In genomic region chr6:3258720-3259490, GRCh38 we compare ENCODE assay signal across 1 cellular context.
A peak's percentile ranks its signal among the peaks of the same experiment; 100 is the strongest.
TF ChIP-seq lines count a peak whose summit lies in the region.

TSS of gene PSMG4 (plus strand) at chr6:3258947. CDS start at chr6:3259023, 76 bp downstream.

TF ChIP-seq in K562, 482 proteins besides CTCF, POLR2A, EP300 and RAD21 (continued from another document and continues in another):
- peak; percentile 40; the same call in 1 of the 2 replicates for TF ChIP-seq GMEB1 (CRISPR knock-in tag; IDR thresholded peaks at IDR 0.05)
- TF ChIP-seq, protein P1, sequence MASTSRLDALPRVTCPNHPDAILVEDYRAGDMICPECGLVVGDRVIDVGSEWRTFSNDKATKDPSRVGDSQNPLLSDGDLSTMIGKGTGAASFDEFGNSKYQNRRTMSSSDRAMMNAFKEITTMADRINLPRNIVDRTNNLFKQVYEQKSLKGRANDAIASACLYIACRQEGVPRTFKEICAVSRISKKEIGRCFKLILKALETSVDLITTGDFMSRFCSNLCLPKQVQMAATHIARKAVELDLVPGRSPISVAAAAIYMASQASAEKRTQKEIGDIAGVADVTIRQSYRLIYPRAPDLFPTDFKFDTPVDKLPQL (IDR thresholded peaks at IDR 0.05; ENCODE audit: extremely low read depth, insufficient read length), result no peak
- peak; percentile 82 for TF ChIP-seq ZNF609 (CRISPR knock-in tag; IDR thresholded peaks at IDR 0.05; ENCODE audit: borderline replicate concordance)
- no peak for TF ChIP-seq ZNF644 (tag; IDR thresholded peaks at IDR 0.05; ENCODE audit: low read depth)
- TF ChIP-seq FIP1L1 (IDR thresholded peaks at IDR 0.05; ENCODE audit: low read depth, low read length, poor library complexity, severe bottlenecking), result no peak
- TF ChIP-seq MBD2 (IDR thresholded peaks at IDR 0.05; ENCODE audit: borderline replicate concordance, low read depth), result no peak
- TF ChIP-seq NFE2L1 (tag; IDR thresholded peaks at IDR 0.05; ENCODE audit: borderline replicate concordance, low read depth), result no peak
- peak; percentile 89 for TF ChIP-seq POLR2G (IDR thresholded peaks at IDR 0.05; ENCODE audit: low read depth, low read length)
- 0 out of 2 replicates have a peak, but pooled peaks have one; percentile 7 for TF ChIP-seq ZNF668 (CRISPR knock-in tag; IDR thresholded peaks at IDR 0.05)
- no peak for TF ChIP-seq ZNF41 (CRISPR knock-in tag; conservative IDR thresholded peaks at IDR 0.05)
- TF ChIP-seq CBX2 (IDR thresholded peaks at IDR 0.05; ENCODE audit: insufficient read depth, low read length, poor library complexity, severe bottlenecking), result no peak
- TF ChIP-seq HDAC8 (tag; IDR thresholded peaks at IDR 0.05), result no peak
- TF ChIP-seq RFX7 (CRISPR knock-in tag; IDR thresholded peaks at IDR 0.05), result no peak
- TF ChIP-seq MCM2 (IDR thresholded peaks at IDR 0.05; ENCODE audit: low read depth), result no peak
- no peak for TF ChIP-seq ZNF224 (CRISPR knock-in tag; IDR thresholded peaks at IDR 0.05)
- TF ChIP-seq ZNF263 (CRISPR knock-in tag; IDR thresholded peaks at IDR 0.05; ENCODE audit: borderline replicate concordance), result no peak
- TF ChIP-seq, protein P2, sequence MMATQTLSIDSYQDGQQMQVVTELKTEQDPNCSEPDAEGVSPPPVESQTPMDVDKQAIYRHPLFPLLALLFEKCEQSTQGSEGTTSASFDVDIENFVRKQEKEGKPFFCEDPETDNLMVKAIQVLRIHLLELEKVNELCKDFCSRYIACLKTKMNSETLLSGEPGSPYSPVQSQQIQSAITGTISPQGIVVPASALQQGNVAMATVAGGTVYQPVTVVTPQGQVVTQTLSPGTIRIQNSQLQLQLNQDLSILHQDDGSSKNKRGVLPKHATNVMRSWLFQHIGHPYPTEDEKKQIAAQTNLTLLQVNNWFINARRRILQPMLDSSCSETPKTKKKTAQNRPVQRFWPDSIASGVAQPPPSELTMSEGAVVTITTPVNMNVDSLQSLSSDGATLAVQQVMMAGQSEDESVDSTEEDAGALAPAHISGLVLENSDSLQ (IDR thresholded peaks at IDR 0.05), result no peak
- no peak for TF ChIP-seq HES1 (IDR thresholded peaks at IDR 0.05; ENCODE audit: low read depth)
- peak in 1 of 2 experiments; percentile 92; a peak in 2 of 4 replicates for TF ChIP-seq ZMIZ1 (IDR thresholded peaks at IDR 0.05; ENCODE audit: low read depth in 2 of 2, low read length in 2 of 2)
- TF ChIP-seq HMBOX1 (IDR thresholded peaks at IDR 0.05), result no peak
- TF ChIP-seq NUFIP1 (IDR thresholded peaks at IDR 0.05; ENCODE audit: partially characterized antibody), result no peak
- no peak for TF ChIP-seq ARID1B (IDR thresholded peaks at IDR 0.05)
- no peak for TF ChIP-seq COPS2 (conservative IDR thresholded peaks at IDR 0.05)
- 0 out of 2 replicates have a peak, but pooled peaks have one; percentile 27 for TF ChIP-seq ELF4 (CRISPR knock-in tag; IDR thresholded peaks at IDR 0.05)
- no peak for TF ChIP-seq HLTF (IDR thresholded peaks at IDR 0.05)
- TF ChIP-seq BRD4 (IDR thresholded peaks at IDR 0.05), result no peak
- TF ChIP-seq, protein P3, sequence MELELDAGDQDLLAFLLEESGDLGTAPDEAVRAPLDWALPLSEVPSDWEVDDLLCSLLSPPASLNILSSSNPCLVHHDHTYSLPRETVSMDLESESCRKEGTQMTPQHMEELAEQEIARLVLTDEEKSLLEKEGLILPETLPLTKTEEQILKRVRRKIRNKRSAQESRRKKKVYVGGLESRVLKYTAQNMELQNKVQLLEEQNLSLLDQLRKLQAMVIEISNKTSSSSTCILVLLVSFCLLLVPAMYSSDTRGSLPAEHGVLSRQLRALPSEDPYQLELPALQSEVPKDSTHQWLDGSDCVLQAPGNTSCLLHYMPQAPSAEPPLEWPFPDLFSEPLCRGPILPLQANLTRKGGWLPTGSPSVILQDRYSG (tag; conservative IDR thresholded peaks at IDR 0.05; ENCODE audit: low read depth), result no peak
- 0 out of 2 replicates have a peak, but pooled peaks have one; percentile 10 for TF ChIP-seq NFE2 (IDR thresholded peaks at IDR 0.05; ENCODE audit: low read depth)
- no peak for TF ChIP-seq ZNF347 (CRISPR knock-in tag; IDR thresholded peaks at IDR 0.05; ENCODE audit: low read depth)
- no peak for TF ChIP-seq HMG20B (CRISPR knock-in tag; IDR thresholded peaks at IDR 0.05)
- TF ChIP-seq DACH1 (IDR thresholded peaks at IDR 0.05; ENCODE audit: partially characterized antibody), result peak; percentile 15
- TF ChIP-seq E2F4 (CRISPR knock-in tag; IDR thresholded peaks at IDR 0.05; ENCODE audit: low read depth), result no peak
- TF ChIP-seq EGR1 (conservative IDR thresholded peaks at IDR 0.05), result peak; percentile 45; the same call in 1 of the 2 replicates
- no peak; the same call in 1 of the 2 replicates for TF ChIP-seq FOXJ2 (tag; IDR thresholded peaks at IDR 0.05)
- TF ChIP-seq KAT7 (CRISPR knock-in tag; IDR thresholded peaks at IDR 0.05; ENCODE audit: borderline replicate concordance), result peak; percentile 95
- TF ChIP-seq ZNF12 (CRISPR knock-in tag; IDR thresholded peaks at IDR 0.05), result 0 out of 2 replicates have a peak, but pooled peaks have one; percentile 33
- TF ChIP-seq PHTF2 (CRISPR knock-in tag; IDR thresholded peaks at IDR 0.05), result no peak
- peak; percentile 57; the same call in 1 of the 2 replicates for TF ChIP-seq ZBTB7A (IDR thresholded peaks at IDR 0.05; ENCODE audit: borderline replicate concordance, control insufficient read depth, low read depth, low read length)
- no peak for TF ChIP-seq CSDE1 (IDR thresholded peaks at IDR 0.05)
- no peak for TF ChIP-seq ZNF146 (CRISPR knock-in tag; IDR thresholded peaks at IDR 0.05; ENCODE audit: unreplicated experiment)
- no peak; the same call in 1 of the 2 replicates for TF ChIP-seq DPF2 (IDR thresholded peaks at IDR 0.05)
- TF ChIP-seq SAFB2 (IDR thresholded peaks at IDR 0.05; ENCODE audit: borderline replicate concordance, low read depth, low read length, severe bottlenecking), result no peak
- no peak for TF ChIP-seq NFATC3 (IDR thresholded peaks at IDR 0.05)
- TF ChIP-seq JUN (IDR thresholded peaks at IDR 0.05; ENCODE audit: borderline replicate concordance, low read depth, low read length), result no peak; the same call in 1 of the 2 replicates
- peak; percentile 84 for TF ChIP-seq JUN (CRISPR knock-in tag; IDR thresholded peaks at IDR 0.05; ENCODE audit: borderline replicate concordance)
- TF ChIP-seq, protein P4, sequence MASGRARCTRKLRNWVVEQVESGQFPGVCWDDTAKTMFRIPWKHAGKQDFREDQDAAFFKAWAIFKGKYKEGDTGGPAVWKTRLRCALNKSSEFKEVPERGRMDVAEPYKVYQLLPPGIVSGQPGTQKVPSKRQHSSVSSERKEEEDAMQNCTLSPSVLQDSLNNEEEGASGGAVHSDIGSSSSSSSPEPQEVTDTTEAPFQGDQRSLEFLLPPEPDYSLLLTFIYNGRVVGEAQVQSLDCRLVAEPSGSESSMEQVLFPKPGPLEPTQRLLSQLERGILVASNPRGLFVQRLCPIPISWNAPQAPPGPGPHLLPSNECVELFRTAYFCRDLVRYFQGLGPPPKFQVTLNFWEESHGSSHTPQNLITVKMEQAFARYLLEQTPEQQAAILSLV (tag; IDR thresholded peaks at IDR 0.05), result no peak
- TF ChIP-seq SMAD4 (CRISPR knock-in tag; conservative IDR thresholded peaks at IDR 0.05), result peak; percentile 41
- TF ChIP-seq TAL1 (IDR thresholded peaks at IDR 0.05), result no peak
- peak; percentile 72 for TF ChIP-seq CHD1 (IDR thresholded peaks at IDR 0.05; ENCODE audit: low read length)
- no peak for TF ChIP-seq MTA2 (IDR thresholded peaks at IDR 0.05; ENCODE audit: low read depth)
- TF ChIP-seq ZNF165 (CRISPR knock-in tag; IDR thresholded peaks at IDR 0.05; ENCODE audit: borderline replicate concordance), result no peak
- no peak for TF ChIP-seq HNRNPH1 (optimal IDR thresholded peaks at IDR 0.05; ENCODE audit: low read depth, low read length)
